Comparison of ENCODE assay signal across 9 cellular contexts in genomic region chr4:74397748-74398426, GRCh38. TPM values are rescaled to one million over a fixed set of nuclear protein-coding genes. Genes with fewer than 3 reads are reported as not detected.
DNase-seq lines count a peak whose midpoint lies in the region; ATAC-seq and TF ChIP-seq lines count a peak whose summit lies in the region.
"Had no signal": no experiment of that assay in that cellular context is flagged by ENCODE, and none has a peak within 500 bp of the region (broad histone marks: within the 10 kb centered on the region; RNA-seq: fewer than 3 reads in every experiment).

No MANE protein-coding gene starts in this region.

- ATAC-seq in HG02884 (IDR thresholded peaks at IDR 0.05; ENCODE audit: unreplicated experiment) (peak; percentile 67), natural killer cell (peak; percentile 75 to 85 (median 80))

- H3K4me1 ChIP-seq in uterus (no peaks in the 10 kb centered on the region), mesendoderm (ENCODE audit: control insufficient read depth, low read depth, low read length) (no peaks in the 10 kb centered on the region)

- H3K27me3 Mint-ChIP-seq in activated T-helper 1 cell treated with anti-CD3 and anti-CD28 coated beads, Interleukin-12 subunit alpha, Interleukin-12 subunit beta, Interleukin-2, Interleukin-4 antibody, amounts not matched to agents 30 ng/mL and 10 ng/mL and 1 ng/mL, durations not matched to agents 14 hours and 24 hours and 36 hours (ENCODE audit: insufficient read depth) = peaks cover 9% of the 10 kb centered on the region
- H3K27me3 Mint-ChIP-seq in natural killer cell (ENCODE audit: low read depth in 2 of 2) = no peaks in the 10 kb centered on the region

- WGBS in mesendoderm (ENCODE audit: extremely low coverage, insufficient coverage, low lambda C conversion rate) = no CpG with 5 or more reads among the region's 6 CpGs

- H2AK5ac ChIP-seq in mesendoderm (ENCODE audit: low read length) = no peak overlapping the region

- no peak overlapping the region for H3K23ac ChIP-seq in mesendoderm (ENCODE audit: low read length)

- H3K9me3 Mint-ChIP-seq in activated T-helper 1 cell treated with anti-CD3 and anti-CD28 coated beads, Interleukin-12 subunit alpha, Interleukin-12 subunit beta, Interleukin-2, Interleukin-4 antibody, amounts not matched to agents 30 ng/mL and 10 ng/mL and 1 ng/mL, durations not matched to agents 14 hours and 24 hours and 36 hours = no peaks in the 10 kb centered on the region
- no peaks in the 10 kb centered on the region for H3K9me3 Mint-ChIP-seq in natural killer cell

- no peaks in the 10 kb centered on the region for H3K36me3 Mint-ChIP-seq in activated T-helper 1 cell treated with anti-CD3 and anti-CD28 coated beads, Interleukin-12 subunit alpha, Interleukin-12 subunit beta, Interleukin-2, Interleukin-4 antibody, amounts not matched to agents 30 ng/mL and 10 ng/mL and 1 ng/mL, durations not matched to agents 14 hours and 24 hours and 36 hours (ENCODE audit: low read depth)
- H3K36me3 Mint-ChIP-seq in natural killer cell = peaks cover 7% of the 10 kb centered on the region

- H4K5ac ChIP-seq in mesendoderm (ENCODE audit: low read length) = no peak overlapping the region

- H3K27me3 ChIP-seq in uterus = no peaks in the 10 kb centered on the region
- H3K27me3 ChIP-seq in mesendoderm (ENCODE audit: insufficient read depth, low read length, poor library complexity) = no peaks in the 10 kb centered on the region

- peak overlapping the region; percentile 83 for H3K27ac Mint-ChIP-seq in activated T-helper 1 cell treated with anti-CD3 and anti-CD28 coated beads, Interleukin-12 subunit alpha, Interleukin-12 subunit beta, Interleukin-2, Interleukin-4 antibody, amounts not matched to agents 30 ng/mL and 10 ng/mL and 1 ng/mL, durations not matched to agents 14 hours and 24 hours and 36 hours
- H3K27ac Mint-ChIP-seq in natural killer cell = peak overlapping the region; percentile 98 to 99

- no peak overlapping the region for H2BK120ac ChIP-seq in mesendoderm (ENCODE audit: low read depth, low read length)

- H3K56ac ChIP-seq in mesendoderm (ENCODE audit: low read length) = no peak overlapping the region

- H3K36me3 ChIP-seq in uterus (no peaks in the 10 kb centered on the region), mesendoderm (ENCODE audit: control insufficient read depth, insufficient read depth, low read length) (no peaks in the 10 kb centered on the region)

- H2BK5ac ChIP-seq in mesendoderm (ENCODE audit: low read length) = no peak overlapping the region

- H3K79me1 ChIP-seq in mesendoderm (ENCODE audit: low read length) = no peaks in the 10 kb centered on the region

- no peak overlapping the region for H2BK15ac ChIP-seq in mesendoderm (replicated peaks; ENCODE audit: low read depth)

- H3K27ac ChIP-seq in uterus (no peak overlapping the region), mesendoderm (ENCODE audit: low read depth, low read length) (no peak overlapping the region)

- TF ChIP-seq CTCF in natural killer cell (IDR thresholded peaks at IDR 0.05) (no peak), uterus (IDR thresholded peaks at IDR 0.05) (no peak), GM10248 (IDR thresholded peaks at IDR 0.05; ENCODE audit: control extremely low read depth, extremely low read depth, low read depth, missing control alignments) (no peak)

- CTCF ChIA-PET in GM10248 (lab: Yijun Ruan, JAX) = interaction anchor here (0.7 kb wide), 1 partner anchor 26 kb away, joined by 3 read pairs; no protein-coding TSS in a partner anchor

- TF ChIP-seq POLR2A in uterus (IDR thresholded peaks at IDR 0.05) = no peak

- no peak overlapping the region for H3K4ac ChIP-seq in mesendoderm (ENCODE audit: low read depth, low read length)

- peak overlapping the region in 1 of 2 donors; percentile 9 for H3K4me3 ChIP-seq in uterus
- H3K4me3 ChIP-seq in mesendoderm (ENCODE audit: low read length) = no peak overlapping the region

- no peaks in the 10 kb centered on the region for H3K9me3 ChIP-seq in uterus

- no peak overlapping the region for H3K9ac ChIP-seq in mesendoderm (ENCODE audit: low read length)

- H3K4me2 ChIP-seq in mesendoderm (ENCODE audit: low read length) = no peak overlapping the region

- no peaks in the 10 kb centered on the region for H3K79me2 ChIP-seq in mesendoderm (ENCODE audit: control insufficient read depth, insufficient read depth, low read length)

- no peak overlapping the region for H3K18ac ChIP-seq in mesendoderm (ENCODE audit: low read length)

- intact Hi-C loops in activated T-helper 1 cell treated with anti-CD3 and anti-CD28 coated beads, Interleukin-12 subunit alpha, Interleukin-12 subunit beta, Interleukin-2, Interleukin-4 antibody, amounts not matched to agents 30 ng/mL and 10 ng/mL and 1 ng/mL, durations not matched to agents 14 hours and 24 hours and 36 hours (cut with micrococcal nuclease) = loop anchor here (1.0 kb wide), 1 partner anchor 47 kb away; the partner anchor contains the start of gene AREG
- intact Hi-C loops in natural killer cell (cut with micrococcal nuclease) (loop anchor here (1.0 kb wide), 1 partner anchor 47 kb away; the partner anchor contains the start of gene AREG), uterus (cut with DNase I; ENCODE audit: low total_unique reads) (no loop called here)

- H4K8ac ChIP-seq in mesendoderm (ENCODE audit: low read depth, low read length) = no peak overlapping the region

- H3K4me1 Mint-ChIP-seq in activated T-helper 1 cell treated with anti-CD3 and anti-CD28 coated beads, Interleukin-12 subunit alpha, Interleukin-12 subunit beta, Interleukin-2, Interleukin-4 antibody, amounts not matched to agents 30 ng/mL and 10 ng/mL and 1 ng/mL, durations not matched to agents 14 hours and 24 hours and 36 hours (ENCODE audit: low read depth) = peaks cover 8% of the 10 kb centered on the region
- H3K4me1 Mint-ChIP-seq in natural killer cell = peaks cover 7 to 9% of the 10 kb centered on the region in 2 donors

- DNase-seq in GM03348 (ENCODE audit: low spot score) (peak; percentile 9), natural killer cell (no peak), uterus (no peak), NCI-H524 treated with DMSO at 0.1 percent for 48 hours (lab: John Stamatoyannopoulos, UW) (no peak), GM10248 (ENCODE audit: extremely low spot score) (no peak), mesendoderm (no peak)
- DNase-seq in activated T-helper 1 cell treated with anti-CD3 and anti-CD28 coated beads, Interleukin-12 subunit alpha, Interleukin-12 subunit beta, Interleukin-2, Interleukin-4 antibody, amounts not matched to agents 30 ng/mL and 10 ng/mL and 1 ng/mL, durations not matched to agents 14 hours and 24 hours and 36 hours (ENCODE audit: low spot score) = no peak

- POLR2A ChIA-PET in GM10248 (lab: Yijun Ruan, JAX) = no interaction called here

- H3K4me3 Mint-ChIP-seq in activated T-helper 1 cell treated with anti-CD3 and anti-CD28 coated beads, Interleukin-12 subunit alpha, Interleukin-12 subunit beta, Interleukin-2, Interleukin-4 antibody, amounts not matched to agents 30 ng/mL and 10 ng/mL and 1 ng/mL, durations not matched to agents 14 hours and 24 hours and 36 hours = peak overlapping the region; percentile 89
- H3K4me3 Mint-ChIP-seq in natural killer cell = peak overlapping the region; percentile 100

RNA-seq across cellular contexts. Expression of gene EREG, which starts 32.9 kb away (rescaled TPM):
- not detected in 2 replicates for total RNA-seq in activated T-helper 1 cell treated with anti-CD3 and anti-CD28 coated beads, Interleukin-12 subunit alpha, Interleukin-12 subunit beta, Interleukin-2, Interleukin-4 antibody, amounts not matched to agents 30 ng/mL and 10 ng/mL and 1 ng/mL, durations not matched to agents 14 hours and 24 hours and 36 hours
- total RNA-seq in natural killer cell (10 to 100 TPM in 1 of 3 donors, 1 to 10 TPM in 2; 2.3 to 23.3 (median 6.4) TPM), uterus (under 1 TPM in 1 of 4 donors, not detected in 3; 0.07 TPM)
- polyA plus RNA-seq in mesendoderm (2013, experiment 1 of 2) = 0.01 TPM
- polyA plus RNA-seq in mesendoderm (2013, experiment 2 of 2) = 0.04 TPM
- total RNA-seq: myocyte had no signal

RNA-seq across cellular contexts. Expression of gene AREG, which starts 47.0 kb away (rescaled TPM):
- 1.5 and 2.4 TPM in 2 replicates for total RNA-seq in activated T-helper 1 cell treated with anti-CD3 and anti-CD28 coated beads, Interleukin-12 subunit alpha, Interleukin-12 subunit beta, Interleukin-2, Interleukin-4 antibody, amounts not matched to agents 30 ng/mL and 10 ng/mL and 1 ng/mL, durations not matched to agents 14 hours and 24 hours and 36 hours
- total RNA-seq in natural killer cell = 10 to 100 TPM; 11.3 to 47.2 (median 38.2) TPM
- total RNA-seq in uterus = under 1 TPM in 2 of 4 donors, not detected in 2; 0.26 to 0.28 TPM
- 0.13 TPM for polyA plus RNA-seq in mesendoderm (2013, experiment 1 of 2)
- 0.21 TPM for polyA plus RNA-seq in mesendoderm (2013, experiment 2 of 2)
- total RNA-seq: myocyte had no signal
